6 cellular contexts compared by ENCODE assay signal in the genomic region with DNA sequence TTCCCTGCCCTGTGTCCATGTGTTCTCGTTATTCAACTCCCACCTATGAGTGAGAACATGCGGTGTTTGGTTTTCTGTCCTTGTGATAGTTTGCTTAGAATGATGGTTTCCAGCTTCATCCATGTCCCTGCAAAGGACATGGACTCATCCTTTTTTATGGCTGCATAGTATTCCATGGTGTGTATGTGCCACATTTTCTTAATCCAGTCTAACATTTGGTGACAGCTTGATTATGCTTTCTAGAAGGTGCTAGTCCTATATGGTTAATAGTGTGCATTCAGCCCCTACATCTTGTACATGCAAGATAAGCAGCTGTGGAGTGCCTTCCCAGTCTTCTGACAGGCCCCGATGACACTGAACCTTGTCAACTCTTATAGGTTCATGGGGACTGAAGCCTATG. TPM values are rescaled to one million over a fixed set of nuclear protein-coding genes. Genes with fewer than 3 reads are reported as not detected.
"Had no signal": no experiment of that assay in that cellular context is flagged by ENCODE, and none has a peak within 500 bp of the region (broad histone marks: within the 10 kb centered on the region; RNA-seq: fewer than 3 reads in every experiment).

No MANE protein-coding gene starts in this region.

RNA-seq across cellular contexts. Expression of a gene that starts 28.5 kb away (rescaled TPM):
- total RNA-seq: OCI-LY7, PC-9, Right ventricle myocardium inferior, Right ventricle myocardium superior, SJCRH30, SJSA1 had no signal
